Comparison of ENCODE assay signal across 22 cellular contexts in genomic region chr19:17626456-17626855, GRCh38.
"Had no signal": no experiment of that assay in that cellular context is flagged by ENCODE, and none has a peak within 500 bp of the region (broad histone marks: within the 10 kb centered on the region; RNA-seq: fewer than 3 reads in every experiment).

No MANE protein-coding gene starts in this region.

- ATAC-seq: gastrocnemius medialis; heart right ventricle; natural killer cell treated with Interleukin-12 subunit alpha and Interleukin-12 subunit beta and Interleukin-15 and Interleukin-18, amount 100 ng/mL, for 72 hours; stimulated activated naive B cell treated with anti-CD40 and anti-IgM and Interleukin-4, amounts not matched to agents 10 μg/mL and 1 μg/mL and 100 μg/mL, for 72 hours; stimulated activated naive CD8-positive, alpha-beta T cell treated with anti-CD3 and anti-CD28 coated beads, Interleukin-15, amount 100 ng/mL, for 72 hours had no signal

- H3K27ac Mint-ChIP-seq: natural killer cell treated with Interleukin-12 subunit alpha and Interleukin-12 subunit beta and Interleukin-15 and Interleukin-18, amount 100 ng/mL, for 72 hours; stimulated activated naive B cell treated with anti-CD40 and anti-IgM and Interleukin-4, amounts not matched to agents 10 μg/mL and 1 μg/mL and 100 μg/mL, for 72 hours; stimulated activated naive CD8-positive, alpha-beta T cell treated with anti-CD3 and anti-CD28 coated beads, Interleukin-15, amount 100 ng/mL, for 72 hours had no signal

- H3K36me3 ChIP-seq: colonic mucosa, gastrocnemius medialis, heart right ventricle, left ventricle myocardium inferior, right atrium auricular region, sigmoid colon, thoracic aorta, transverse colon had no signal

- H3K27ac ChIP-seq: colonic mucosa, gastrocnemius medialis, heart right ventricle, left ventricle myocardium inferior, right atrium auricular region, sigmoid colon, skin epidermis, thoracic aorta, transverse colon had no signal

- H3K4me3 Mint-ChIP-seq: natural killer cell treated with Interleukin-12 subunit alpha and Interleukin-12 subunit beta and Interleukin-15 and Interleukin-18, amount 100 ng/mL, for 72 hours; stimulated activated naive B cell treated with anti-CD40 and anti-IgM and Interleukin-4, amounts not matched to agents 10 μg/mL and 1 μg/mL and 100 μg/mL, for 72 hours; stimulated activated naive CD8-positive, alpha-beta T cell treated with anti-CD3 and anti-CD28 coated beads, Interleukin-15, amount 100 ng/mL, for 72 hours had no signal

- H3K36me3 Mint-ChIP-seq: natural killer cell treated with Interleukin-12 subunit alpha and Interleukin-12 subunit beta and Interleukin-15 and Interleukin-18, amount 100 ng/mL, for 72 hours; stimulated activated naive B cell treated with anti-CD40 and anti-IgM and Interleukin-4, amounts not matched to agents 10 μg/mL and 1 μg/mL and 100 μg/mL, for 72 hours had no signal

- H3K4me1 Mint-ChIP-seq: stimulated activated naive B cell treated with anti-CD40 and anti-IgM and Interleukin-4, amounts not matched to agents 10 μg/mL and 1 μg/mL and 100 μg/mL, for 72 hours; stimulated activated naive CD8-positive, alpha-beta T cell treated with anti-CD3 and anti-CD28 coated beads, Interleukin-15, amount 100 ng/mL, for 72 hours had no signal

- DNase-seq: cerebellar nuclear complex; colonic mucosa; dermis blood vessel endothelial cell; effector CD4-positive, alpha-beta T cell; gastrocnemius medialis; heart right ventricle; hypothalamus; islet precursor cell; left ventricle myocardium inferior; mesenchymal stem cell; midbrain; sigmoid colon; stimulated activated CD4-positive, alpha-beta T cell treated with anti-CD3 and anti-CD28 coated beads, Interleukin-2, amount 100 ng/mL, for 24 hours; stimulated activated CD4-positive, alpha-beta T cell treated with anti-CD3 and anti-CD28 coated beads, Interleukin-4, amount 100 ng/mL, for 4 hours; stimulated activated naive B cell treated with anti-CD40 and anti-IgM and Interleukin-4, amounts not matched to agents 10 μg/mL and 1 μg/mL and 100 μg/mL, for 72 hours; stimulated activated naive CD8-positive, alpha-beta T cell treated with anti-CD3 and anti-CD28 coated beads, Interleukin-15, amount 100 ng/mL, for 72 hours; transverse colon had no signal

- H3K4me1 ChIP-seq: colonic mucosa, gastrocnemius medialis, heart right ventricle, left ventricle myocardium inferior, right atrium auricular region, sigmoid colon, transverse colon had no signal

- H3K4me3 ChIP-seq: colonic mucosa, gastrocnemius medialis, heart right ventricle, left ventricle myocardium inferior, lung, right atrium auricular region, sigmoid colon, skin epidermis, thoracic aorta, transverse colon had no signal

- H3K9me3 ChIP-seq: colonic mucosa, transverse colon had no signal
